Comparison of ENCODE assay signal across 8 cellular contexts in genomic region chr1:19974822-19975416, GRCh38. TPM values are rescaled to one million over a fixed set of nuclear protein-coding genes. Genes with fewer than 3 reads are reported as not detected.
DNase-seq lines count a peak whose midpoint lies in the region; ATAC-seq, FAIRE-seq and TF ChIP-seq lines count a peak whose summit lies in the region.

No MANE protein-coding gene starts in this region.

- no peak overlapping the region for H3K4me3 Mint-ChIP-seq in astrocyte (ENCODE audit: unreplicated experiment)

- H3K9me3 ChIP-seq in astrocyte (ENCODE audit: insufficient read depth, low read depth, low read length): no peaks in the 10 kb centered on the region

- no peak overlapping the region for H3K27ac Mint-ChIP-seq in astrocyte (ENCODE audit: unreplicated experiment)

- H3K4me2 ChIP-seq in astrocyte (ENCODE audit: low read length): peak overlapping the region; percentile 2

- H4K20me1 ChIP-seq in astrocyte (ENCODE audit: insufficient read depth, low read length): no peaks in the 10 kb centered on the region

- H3K36me3 ChIP-seq in astrocyte (ENCODE audit: insufficient read depth, low read length): no peaks in the 10 kb centered on the region

- FAIRE-seq in astrocyte (lab: Jason Lieb, UNC): peak; percentile 78

- no peak overlapping the region for H3K9ac ChIP-seq in astrocyte (ENCODE audit: low read length)

- no peak for ATAC-seq in HG03159 (IDR thresholded peaks at IDR 0.05; ENCODE audit: unreplicated experiment)

- no peaks in the 10 kb centered on the region for H3K79me2 ChIP-seq in astrocyte (ENCODE audit: insufficient read depth, low read length)

- no peaks in the 10 kb centered on the region for H3K4me1 ChIP-seq in astrocyte (ENCODE audit: insufficient read depth, low read length)

- in situ Hi-C loops in GM13977 (cut with MboI; ENCODE audit: low pct_unique_long_range_greater_than_20kb, low sequenced_read_pairs, unreplicated experiment): no loop called here

- no peaks in the 10 kb centered on the region for H3K4me1 Mint-ChIP-seq in astrocyte (ENCODE audit: low read depth, unreplicated experiment)

- TF ChIP-seq CTCF in AG09319 (IDR thresholded peaks at IDR 0.05; ENCODE audit: low read depth, low read length) (no peak; the same call in none of the 2 replicates), GM13977 (IDR thresholded peaks at IDR 0.05; ENCODE audit: extremely low read depth, insufficient read depth, missing control alignments) (peak; percentile 80), astrocyte (IDR thresholded peaks at IDR 0.05; ENCODE audit: insufficient read depth, low read depth, low read length) (peak; percentile 94)

- no peak overlapping the region for H3K4me3 ChIP-seq in astrocyte (ENCODE audit: insufficient read depth, low read depth, low read length)

- DNase-seq in AG09319 (ENCODE audit: extremely low read depth, low read depth): peak; percentile 35
- peak; percentile 46 for DNase-seq in GM13977 (ENCODE audit: low spot score)
- DNase-seq in NCI-H526 treated with DMSO at 0.1 percent for 48 hours (lab: John Stamatoyannopoulos, UW): peak; percentile 8
- DNase-seq in astrocyte (ENCODE audit: low read depth): peak; percentile 62
- peak; percentile 57 for DNase-seq in iPS DF 19.7 (ENCODE audit: low read depth, low spot score)
- peak; percentile 11 for DNase-seq in stimulated activated CD4-positive, alpha-beta T cell treated with anti-CD3 and anti-CD28 coated beads, Interleukin-1b, Interleukin-23, amount 100 ng/mL, for 48 hours
- no peak for DNase-seq in putamen (ENCODE audit: low spot score)

- H3K36me3 Mint-ChIP-seq in astrocyte (ENCODE audit: low read depth, unreplicated experiment): peaks cover 2% of the 10 kb centered on the region

- H2AFZ ChIP-seq in astrocyte (ENCODE audit: low read depth, low read length): no peak overlapping the region

- no peaks in the 10 kb centered on the region for H3K9me3 Mint-ChIP-seq in astrocyte (ENCODE audit: unreplicated experiment)

- no peak overlapping the region for H3K27ac ChIP-seq in astrocyte (ENCODE audit: low read depth, low read length)

- H3K27me3 ChIP-seq in astrocyte (ENCODE audit: insufficient read depth, low read length): peaks cover 26% of the 10 kb centered on the region

- H3K27me3 Mint-ChIP-seq in astrocyte (ENCODE audit: low read depth, unreplicated experiment): peaks cover 20% of the 10 kb centered on the region

RNA-seq across cellular contexts. Expression of gene PLA2G2A, which starts 4.5 kb away (rescaled TPM):
- total RNA-seq in astrocyte: not detected in 2 replicates

RNA-seq across cellular contexts. Expression of gene PLA2G2E, which starts 51.5 kb away (rescaled TPM):
- total RNA-seq in astrocyte: not detected in 2 replicates
